23 cellular contexts compared by ENCODE assay signal in genomic region chr9:36911037-36911436, GRCh38.
DNase-seq lines count a peak whose midpoint lies in the region; ATAC-seq and TF ChIP-seq lines count a peak whose summit lies in the region.
"Had no signal": no experiment of that assay in that cellular context is flagged by ENCODE, and none has a peak within 500 bp of the region (broad histone marks: within the 10 kb centered on the region; RNA-seq: fewer than 3 reads in every experiment).

No MANE protein-coding gene starts in this region.

- H3K4me1 Mint-ChIP-seq in IgD-negative memory B cell (peaks cover 4 to 18% (median 9%) of the 10 kb centered on the region in 3 donors), MCF 10A (ENCODE audit: insufficient read depth, unreplicated experiment) (no peaks in the 10 kb centered on the region)
- H3K4me1 Mint-ChIP-seq in stimulated activated naive B cell treated with anti-CD40 and anti-IgM and Interleukin-4, amounts not matched to agents 10 μg/mL and 1 μg/mL and 100 μg/mL, for 72 hours = peaks cover 26 to 67% of the 10 kb centered on the region in 2 donors
- H3K4me1 Mint-ChIP-seq: activated naive CD4-positive, alpha-beta T cell treated with anti-CD3 and anti-CD28 coated beads, Interleukin-2, amount 10 ng/mL, durations not matched to agents 7 days and 5 days; CD4-positive, alpha-beta memory T cell; naive thymus-derived CD8-positive, alpha-beta T cell; stimulated activated effector memory CD8-positive, alpha-beta T cell treated with anti-CD3 and anti-CD28 coated beads, Interleukin-12 subunit alpha, Interleukin-12 subunit beta, amount 100 ng/mL, for 72 hours had no signal

- H3K36me3 Mint-ChIP-seq in IgD-negative memory B cell = peaks cover 3% of the 10 kb centered on the region
- H3K36me3 Mint-ChIP-seq in stimulated activated naive B cell treated with anti-CD40 and anti-IgM and Interleukin-4, amounts not matched to agents 10 μg/mL and 1 μg/mL and 100 μg/mL, for 72 hours = peaks cover 44 to 57% of the 10 kb centered on the region in 2 donors
- H3K36me3 Mint-ChIP-seq in MCF 10A (ENCODE audit: insufficient read depth, unreplicated experiment) = no peaks in the 10 kb centered on the region
- H3K36me3 Mint-ChIP-seq: activated naive CD4-positive, alpha-beta T cell treated with anti-CD3 and anti-CD28 coated beads, Interleukin-2, amount 10 ng/mL, durations not matched to agents 7 days and 5 days; CD4-positive, alpha-beta memory T cell; naive thymus-derived CD8-positive, alpha-beta T cell; stimulated activated effector memory CD8-positive, alpha-beta T cell treated with anti-CD3 and anti-CD28 coated beads, Interleukin-12 subunit alpha, Interleukin-12 subunit beta, amount 100 ng/mL, for 72 hours had no signal

- no peak overlapping the region for H3K23ac ChIP-seq in mesenchymal stem cell (ENCODE audit: low read length in 2 of 2)

- H3K18ac ChIP-seq in mesenchymal stem cell (ENCODE audit: low read depth in 1 of 2, low read length in 2 of 2) = no peak overlapping the region

- H3K4ac ChIP-seq in mesenchymal stem cell (ENCODE audit: low read depth in 1 of 2, low read length in 2 of 2) = no peak overlapping the region

- in situ Hi-C loops in brain microvascular endothelial cell (cut with HindIII; ENCODE audit: low pct_ligation_motif_present, low sequenced_read_pairs) = no loop called here

- no peak overlapping the region for H4K8ac ChIP-seq in mesenchymal stem cell (ENCODE audit: low read length)

- TF ChIP-seq CTCF in GM12864 (IDR thresholded peaks at IDR 0.05; ENCODE audit: low read depth, low read length, missing control alignments) = peak; percentile 31
- TF ChIP-seq CTCF in brain microvascular endothelial cell (IDR thresholded peaks at IDR 0.05; ENCODE audit: low read depth, low read length, missing control alignments) = peak; percentile 35
- no peak for TF ChIP-seq CTCF in MCF 10A (IDR thresholded peaks at IDR 0.05; ENCODE audit: unreplicated experiment)

- H3K27me3 ChIP-seq in brain microvascular endothelial cell (replicated peaks) (peaks cover 36% of the 10 kb centered on the region), mesenchymal stem cell (ENCODE audit: control insufficient read depth in 1 of 2, insufficient read depth in 1 of 2, low read length in 2 of 2) (peaks cover 78 to 84% of the 10 kb centered on the region in 2 experiments)
- H3K27me3 ChIP-seq: uterus had no signal

- no peaks in the 10 kb centered on the region for H3K36me3 ChIP-seq in brain microvascular endothelial cell (replicated peaks)
- no peaks in the 10 kb centered on the region for H3K36me3 ChIP-seq in mesenchymal stem cell (ENCODE audit: control insufficient read depth in 1 of 2, insufficient read depth in 2 of 2, low read depth in 1 of 2, low read length in 2 of 2)
- H3K36me3 ChIP-seq: esophagus muscularis mucosa, suprapubic skin, uterus had no signal

- POLR2A ChIA-PET in MCF 10A (lab: Yijun Ruan, JAX) = no interaction called here

- 75% methylated on average over 6 of the region's 6 CpGs for WGBS in mesenchymal stem cell

- no peak overlapping the region for H3K14ac ChIP-seq in mesenchymal stem cell (ENCODE audit: low read length in 2 of 2)

- no peak overlapping the region for H3K4me3 ChIP-seq in GM12864 (ENCODE audit: low read depth, low read length)
- no peak overlapping the region for H3K4me3 ChIP-seq in brain microvascular endothelial cell (ENCODE audit: low read depth, low read length)
- H3K4me3 ChIP-seq in mesenchymal stem cell (ENCODE audit: insufficient read depth in 1 of 2, low read depth in 1 of 2, low read length in 2 of 2) = no peak overlapping the region
- H3K4me3 ChIP-seq: esophagus muscularis mucosa, suprapubic skin, uterus had no signal

- H3K27ac ChIP-seq in brain microvascular endothelial cell (no peak overlapping the region), mesenchymal stem cell (ENCODE audit: low read length, poor library complexity, severe bottlenecking) (no peak overlapping the region)
- H3K27ac ChIP-seq: esophagus muscularis mucosa, suprapubic skin, uterus had no signal

- no peak overlapping the region for H2AK5ac ChIP-seq in mesenchymal stem cell (ENCODE audit: low read length, severe bottlenecking)

- H3K9me3 ChIP-seq in mesenchymal stem cell (ENCODE audit: control insufficient read depth, low read length) = no peaks in the 10 kb centered on the region
- H3K9me3 ChIP-seq: suprapubic skin, uterus had no signal

- no peaks in the 10 kb centered on the region for H3K27me3 Mint-ChIP-seq in IgD-negative memory B cell
- no peaks in the 10 kb centered on the region for H3K27me3 Mint-ChIP-seq in stimulated activated naive B cell treated with anti-CD40 and anti-IgM and Interleukin-4, amounts not matched to agents 10 μg/mL and 1 μg/mL and 100 μg/mL, for 72 hours
- H3K27me3 Mint-ChIP-seq in MCF 10A (ENCODE audit: insufficient read depth, unreplicated experiment) = peaks cover 55% of the 10 kb centered on the region

- H3K27ac Mint-ChIP-seq in IgD-negative memory B cell (peak overlapping the region; percentile 83 to 88 (median 84)), MCF 10A (ENCODE audit: low read depth, unreplicated experiment) (no peak overlapping the region)
- peak overlapping the region; percentile 72 for H3K27ac Mint-ChIP-seq in stimulated activated naive B cell treated with anti-CD40 and anti-IgM and Interleukin-4, amounts not matched to agents 10 μg/mL and 1 μg/mL and 100 μg/mL, for 72 hours
- H3K27ac Mint-ChIP-seq: CD4-positive, alpha-beta memory T cell; naive thymus-derived CD8-positive, alpha-beta T cell; stimulated activated effector memory CD8-positive, alpha-beta T cell treated with anti-CD3 and anti-CD28 coated beads, Interleukin-12 subunit alpha, Interleukin-12 subunit beta, amount 100 ng/mL, for 72 hours; T-helper 1 cell treated with Interleukin-12 subunit alpha and Interleukin-12 subunit beta and Interleukin-4 antibody, amounts not matched to agents 30 μg/mL and 1 μg/mL, for 36 hours had no signal

- no peak overlapping the region for H3K9ac ChIP-seq in mesenchymal stem cell (ENCODE audit: low read length)

- no peak overlapping the region for H4K91ac ChIP-seq in mesenchymal stem cell (ENCODE audit: low read length)

- intact Hi-C loops in MCF 10A (cut with micrococcal nuclease) = no loop called here

- CTCF ChIA-PET in MCF 10A (lab: Yijun Ruan, JAX) = interaction anchor here (1.3 kb wide), 1 partner anchor 81 kb away, joined by 4 read pairs; no protein-coding TSS in a partner anchor

- DNase-seq in GM12864 (ENCODE audit: low read depth) (no peak), brain microvascular endothelial cell (no peak), mesenchymal stem cell (no peak), MCF 10A (ENCODE audit: unreplicated experiment) (no peak)
- DNase-seq in stimulated activated naive B cell treated with anti-CD40 and anti-IgM and Interleukin-4, amounts not matched to agents 10 μg/mL and 1 μg/mL and 100 μg/mL, for 72 hours = no peak
- DNase-seq: activated CD4-positive, alpha-beta T cell treated with anti-CD3 and anti-CD28 coated beads, Interleukin-2, amount 50 U/mL, for 1 hour; activated naive CD4-positive, alpha-beta T cell treated with anti-CD3 and anti-CD28 coated beads, Interleukin-2, amount 10 ng/mL, durations not matched to agents 7 days and 5 days; amygdala; CD4-positive, alpha-beta memory T cell; cortex of kidney; foreskin melanocyte; IMR-90; naive thymus-derived CD8-positive, alpha-beta T cell; NCI-H1694; NCI-H524; NK-92 treated with Interleukin-12 subunit alpha and Interleukin-12 subunit beta, amount 100 ng/mL, for 24 hours; uterus had no signal

- H2BK12ac ChIP-seq in mesenchymal stem cell (ENCODE audit: low read length in 2 of 2) = no peak overlapping the region

- H2BK15ac ChIP-seq in mesenchymal stem cell (ENCODE audit: low read depth, poor library complexity, severe bottlenecking) = no peak overlapping the region

- ATAC-seq in stimulated activated naive B cell treated with anti-CD40 and anti-IgM and Interleukin-4, amounts not matched to agents 10 μg/mL and 1 μg/mL and 100 μg/mL, for 72 hours (replicated peaks) = no peak
- no peak for ATAC-seq in HG02759 (IDR thresholded peaks at IDR 0.05; ENCODE audit: unreplicated experiment)
- ATAC-seq: naive thymus-derived CD8-positive, alpha-beta T cell; stimulated activated effector memory CD8-positive, alpha-beta T cell treated with anti-CD3 and anti-CD28 coated beads, Interleukin-12 subunit alpha, Interleukin-12 subunit beta, amount 100 ng/mL, for 72 hours had no signal

- H3K79me1 ChIP-seq in mesenchymal stem cell (replicated peaks; ENCODE audit: low read length, poor library complexity, severe bottlenecking) = no peaks in the 10 kb centered on the region

- H3K4me2 ChIP-seq in mesenchymal stem cell (ENCODE audit: low read length, poor library complexity, severe bottlenecking) = no peak overlapping the region

- no peaks in the 10 kb centered on the region for H3K9me3 Mint-ChIP-seq in IgD-negative memory B cell
- H3K9me3 Mint-ChIP-seq in stimulated activated naive B cell treated with anti-CD40 and anti-IgM and Interleukin-4, amounts not matched to agents 10 μg/mL and 1 μg/mL and 100 μg/mL, for 72 hours = no peaks in the 10 kb centered on the region
- H3K9me3 Mint-ChIP-seq in MCF 10A (ENCODE audit: unreplicated experiment) = no peaks in the 10 kb centered on the region
- H3K9me3 Mint-ChIP-seq: activated naive CD4-positive, alpha-beta T cell treated with anti-CD3 and anti-CD28 coated beads, Interleukin-2, amount 10 ng/mL, durations not matched to agents 7 days and 5 days; CD4-positive, alpha-beta memory T cell; naive thymus-derived CD8-positive, alpha-beta T cell; stimulated activated effector memory CD8-positive, alpha-beta T cell treated with anti-CD3 and anti-CD28 coated beads, Interleukin-12 subunit alpha, Interleukin-12 subunit beta, amount 100 ng/mL, for 72 hours; T-helper 1 cell treated with Interleukin-12 subunit alpha and Interleukin-12 subunit beta and Interleukin-4 antibody, amounts not matched to agents 30 μg/mL and 1 μg/mL, for 36 hours had no signal

- H3K4me1 ChIP-seq in mesenchymal stem cell (ENCODE audit: control insufficient read depth, insufficient read depth, low read depth, low read length) = no peaks in the 10 kb centered on the region
- H3K4me1 ChIP-seq: esophagus muscularis mucosa, suprapubic skin, uterus had no signal

- BruUV-seq in MCF 10A (replicated peaks; lab: Mats Ljungman, UMichigan) = no TSS peak

- no peak overlapping the region for H2AFZ ChIP-seq in mesenchymal stem cell (ENCODE audit: low read depth, low read length)

- H2BK120ac ChIP-seq in mesenchymal stem cell (ENCODE audit: low read depth, low read length) = no peak overlapping the region

- no peak overlapping the region for H2BK5ac ChIP-seq in mesenchymal stem cell (ENCODE audit: low read depth, low read length, poor library complexity, severe bottlenecking)

- H3K4me3 Mint-ChIP-seq in IgD-negative memory B cell (no peak overlapping the region), MCF 10A (ENCODE audit: unreplicated experiment) (no peak overlapping the region)
- H3K4me3 Mint-ChIP-seq in stimulated activated naive B cell treated with anti-CD40 and anti-IgM and Interleukin-4, amounts not matched to agents 10 μg/mL and 1 μg/mL and 100 μg/mL, for 72 hours = no peak overlapping the region
- H3K4me3 Mint-ChIP-seq: activated naive CD4-positive, alpha-beta T cell treated with anti-CD3 and anti-CD28 coated beads, Interleukin-2, amount 10 ng/mL, durations not matched to agents 7 days and 5 days; CD4-positive, alpha-beta memory T cell; naive thymus-derived CD8-positive, alpha-beta T cell; stimulated activated effector memory CD8-positive, alpha-beta T cell treated with anti-CD3 and anti-CD28 coated beads, Interleukin-12 subunit alpha, Interleukin-12 subunit beta, amount 100 ng/mL, for 72 hours; T-helper 1 cell treated with Interleukin-12 subunit alpha and Interleukin-12 subunit beta and Interleukin-4 antibody, amounts not matched to agents 30 μg/mL and 1 μg/mL, for 36 hours had no signal
